8 cellular contexts compared by ENCODE assay signal in the genomic region with DNA sequence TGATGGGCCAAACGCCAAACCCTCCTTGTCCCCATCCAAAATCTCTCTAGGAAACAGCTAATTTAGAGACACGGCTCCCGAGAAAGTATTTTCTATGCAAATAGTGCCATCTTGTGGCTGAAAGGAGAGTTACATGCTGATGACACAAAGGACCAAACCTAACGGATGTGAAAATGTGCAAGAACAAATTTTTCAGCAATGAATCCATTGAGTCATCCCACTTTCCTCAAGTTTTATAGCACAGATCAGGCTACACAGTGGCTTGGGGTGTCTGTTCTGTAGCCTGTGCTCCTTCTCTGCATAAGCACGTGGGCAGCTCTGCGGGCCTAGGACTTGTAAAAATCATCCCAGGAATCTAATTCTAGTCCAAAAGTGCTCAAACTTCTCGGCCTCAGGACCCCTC.
DNase-seq lines count a peak whose midpoint lies in the region; ATAC-seq lines count a peak whose summit lies in the region.

No MANE protein-coding gene starts in this region.

- ATAC-seq in HG02870 (IDR thresholded peaks at IDR 0.05; ENCODE audit: unreplicated experiment) (peak; percentile 48), HG02571 (IDR thresholded peaks at IDR 0.05; ENCODE audit: unreplicated experiment) (no peak)
- ATAC-seq in stimulated activated naive CD8-positive, alpha-beta T cell treated with anti-CD3 and anti-CD28 coated beads, Interleukin-15, Interleukin-2, amounts not matched to agents 100 U/mL and 50 U/mL, for 24 hours = no peak

- DNase-seq in Daoy (ENCODE audit: low read depth) (peak; percentile 86), NCI-H2196 treated with DMSO at 0.1 percent for 48 hours (lab: John Stamatoyannopoulos, UW; ENCODE audit: unreplicated experiment) (peak; percentile 42), ecto neural progenitor cell (ENCODE audit: low spot score) (peak; percentile 58), lung microvascular endothelial cell (ENCODE audit: low read depth in 2 of 2) (peak; percentile 48 to 66)
- peak; percentile 34 for DNase-seq in activated CD4-positive, CD25-positive, alpha-beta regulatory T cell treated with anti-CD3 and anti-CD28 coated beads, Interleukin-2, amount 50 U/mL, for 72 hours
- DNase-seq in stimulated activated naive CD8-positive, alpha-beta T cell treated with anti-CD3 and anti-CD28 coated beads, Interleukin-15, Interleukin-2, amounts not matched to agents 100 U/mL and 50 U/mL, for 24 hours = peak; percentile 56

Comparison
In these comparisons a context has a peak if more than half of its experiments do, and no peak if none do; other contexts are left out.
1. DNase-seq: peak in every context shown above with its lines; median percentile 86 in Daoy; 58 in ecto neural progenitor cell; 57 in lung microvascular endothelial cell; 56 in stimulated activated naive CD8-positive, alpha-beta T cell treated with anti-CD3 and anti-CD28 coated beads, Interleukin-15, Interleukin-2, amounts not matched to agents 100 U/mL and 50 U/mL, for 24 hours; 42 in NCI-H2196 treated with DMSO at 0.1 percent for 48 hours; 34 in activated CD4-positive, CD25-positive, alpha-beta regulatory T cell treated with anti-CD3 and anti-CD28 coated beads, Interleukin-2, amount 50 U/mL, for 72 hours.